ENCODE assay signal across 8 cellular contexts in the genomic region with DNA sequence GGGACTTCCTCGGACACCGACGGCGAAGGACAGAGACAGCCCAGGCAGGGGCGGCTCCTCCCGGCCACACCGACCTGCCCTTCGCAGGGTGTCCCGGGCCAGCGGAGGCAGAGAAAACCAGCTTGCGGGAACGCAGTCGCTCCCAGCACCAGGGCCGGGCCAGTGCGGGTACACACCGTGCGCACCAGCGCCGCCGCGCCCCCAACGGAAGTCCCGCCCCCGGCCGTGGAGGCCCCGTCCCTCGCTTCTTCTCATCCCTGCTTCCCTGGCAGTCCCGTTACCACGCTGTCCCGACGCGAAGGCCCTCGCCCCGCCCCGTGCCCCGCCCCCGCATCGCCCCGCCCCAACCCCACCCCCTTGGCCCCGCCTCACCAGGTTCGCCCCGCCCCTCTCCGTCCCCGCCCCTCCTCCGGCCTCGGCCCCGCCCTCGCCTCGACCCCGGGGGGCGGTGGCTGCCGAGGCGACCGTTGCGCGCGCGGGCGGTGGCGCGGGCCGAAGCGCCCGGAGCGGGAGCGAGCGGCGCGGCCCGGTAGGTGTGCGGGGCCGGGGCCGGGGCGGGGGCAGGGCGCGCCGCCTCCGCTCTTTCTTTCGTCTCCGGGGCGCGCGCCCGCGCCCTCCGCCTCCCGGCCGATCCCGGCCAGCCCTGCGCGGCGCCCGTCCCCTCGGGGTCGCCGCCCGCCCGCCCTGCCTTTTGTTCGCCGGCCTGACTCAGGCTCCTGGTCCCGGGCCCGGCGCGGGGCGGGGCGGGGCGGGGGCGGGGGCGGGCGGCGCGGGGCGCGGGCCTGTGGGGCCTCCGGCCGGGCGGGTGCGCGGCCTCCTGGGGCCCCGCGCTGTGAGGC. TPM values are rescaled to one million over a fixed set of nuclear protein-coding genes. Genes with fewer than 3 reads are reported as not detected.
DNase-seq lines count a peak whose midpoint lies in the region; ATAC-seq and TF ChIP-seq lines count a peak whose summit lies in the region.

A gene with protein sequence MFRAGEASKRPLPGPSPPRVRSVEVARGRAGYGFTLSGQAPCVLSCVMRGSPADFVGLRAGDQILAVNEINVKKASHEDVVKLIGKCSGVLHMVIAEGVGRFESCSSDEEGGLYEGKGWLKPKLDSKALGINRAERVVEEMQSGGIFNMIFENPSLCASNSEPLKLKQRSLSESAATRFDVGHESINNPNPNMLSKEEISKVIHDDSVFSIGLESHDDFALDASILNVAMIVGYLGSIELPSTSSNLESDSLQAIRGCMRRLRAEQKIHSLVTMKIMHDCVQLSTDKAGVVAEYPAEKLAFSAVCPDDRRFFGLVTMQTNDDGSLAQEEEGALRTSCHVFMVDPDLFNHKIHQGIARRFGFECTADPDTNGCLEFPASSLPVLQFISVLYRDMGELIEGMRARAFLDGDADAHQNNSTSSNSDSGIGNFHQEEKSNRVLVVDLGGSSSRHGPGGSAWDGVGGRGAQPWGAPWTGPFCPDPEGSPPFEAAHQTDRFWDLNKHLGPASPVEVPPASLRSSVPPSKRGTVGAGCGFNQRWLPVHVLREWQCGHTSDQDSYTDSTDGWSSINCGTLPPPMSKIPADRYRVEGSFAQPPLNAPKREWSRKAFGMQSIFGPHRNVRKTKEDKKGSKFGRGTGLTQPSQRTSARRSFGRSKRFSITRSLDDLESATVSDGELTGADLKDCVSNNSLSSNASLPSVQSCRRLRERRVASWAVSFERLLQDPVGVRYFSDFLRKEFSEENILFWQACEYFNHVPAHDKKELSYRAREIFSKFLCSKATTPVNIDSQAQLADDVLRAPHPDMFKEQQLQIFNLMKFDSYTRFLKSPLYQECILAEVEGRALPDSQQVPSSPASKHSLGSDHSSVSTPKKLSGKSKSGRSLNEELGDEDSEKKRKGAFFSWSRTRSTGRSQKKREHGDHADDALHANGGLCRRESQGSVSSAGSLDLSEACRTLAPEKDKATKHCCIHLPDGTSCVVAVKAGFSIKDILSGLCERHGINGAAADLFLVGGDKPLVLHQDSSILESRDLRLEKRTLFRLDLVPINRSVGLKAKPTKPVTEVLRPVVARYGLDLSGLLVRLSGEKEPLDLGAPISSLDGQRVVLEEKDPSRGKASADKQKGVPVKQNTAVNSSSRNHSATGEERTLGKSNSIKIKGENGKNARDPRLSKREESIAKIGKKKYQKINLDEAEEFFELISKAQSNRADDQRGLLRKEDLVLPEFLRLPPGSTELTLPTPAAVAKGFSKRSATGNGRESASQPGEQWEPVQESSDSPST (N-terminal part only) (plus strand): TSS at position 451 of the 839 bp plus-strand sequence. CDS start 23,150 bp downstream, outside the sequence.

- ATAC-seq in HG03280 (IDR thresholded peaks at IDR 0.05; ENCODE audit: unreplicated experiment), result peak; percentile 67

- H3K4me1 ChIP-seq in A673 (ENCODE audit: insufficient read depth, low read length, poor library complexity, severe bottlenecking), result peaks cover 16% of the 10 kb centered on the region

- BruUV-seq in A673 (replicated peaks; lab: Mats Ljungman, UMichigan), result no TSS peak

- H3K27me3 ChIP-seq in A673 (replicated peaks; ENCODE audit: insufficient read depth, low read depth, low read length, poor library complexity) (no peaks in the 10 kb centered on the region), layer of hippocampus (ENCODE audit: control insufficient read depth, insufficient read depth, low read length) (no peaks in the 10 kb centered on the region)

- intact Hi-C loops in A673 (cut with micrococcal nuclease; ENCODE audit: unreplicated experiment), result no loop called here

- H3K9me3 ChIP-seq in A673 (ENCODE audit: low read depth, low read length, poor library complexity, severe bottlenecking), result peaks cover 3% of the 10 kb centered on the region

- peak within 1 kb of the TSS; percentile 80 for H3K4me3 ChIP-seq in A673 (ENCODE audit: low read depth, low read length, poor library complexity, severe bottlenecking)

- in situ Hi-C loops in GM18951 (cut with MboI; ENCODE audit: low sequenced_read_pairs, unreplicated experiment), result no loop called here

- H3K27ac ChIP-seq in A673 (ENCODE audit: low read depth, low read length, poor library complexity, severe bottlenecking) (peak within 1 kb of the TSS; percentile 84), cingulate gyrus (ENCODE audit: low read depth, low read length) (peak within 1 kb of the TSS; percentile 87), layer of hippocampus (ENCODE audit: low read depth, low read length) (peak within 1 kb of the TSS; percentile 93)

- peak; percentile 96 for DNase-seq in A673 (ENCODE audit: low spot score)
- DNase-seq in NCI-H345 treated with DMSO at 0.1 percent for 48 hours (lab: John Stamatoyannopoulos, UW; ENCODE audit: unreplicated experiment), result peak; percentile 70
- DNase-seq in activated CD4-positive, alpha-beta T cell treated with anti-CD3 and anti-CD28 coated beads for 48 hours, result peak; percentile 92
- peak; percentile 58 to 76 for DNase-seq in stimulated activated CD4-positive, alpha-beta T cell treated with anti-CD3 and anti-CD28 coated beads, Interleukin-1b, Interleukin-23, amount 100 ng/mL, for 1 hour (ENCODE audit: low read depth in 2 of 2)

- TF ChIP-seq CTCF in A673 (conservative IDR thresholded peaks at IDR 0.05; ENCODE audit: low read depth, low read length), result no peak

- POLR2A ChIA-PET in A673 (lab: Charles Lee; ENCODE audit: low non-redundant PET), result no interaction called here

- H3K36me3 ChIP-seq in A673 (ENCODE audit: insufficient read depth, low read length, poor library complexity, severe bottlenecking), result peaks cover 4% of the 10 kb centered on the region

- peak; percentile 53 for TF ChIP-seq POLR2A in GM18951 (IDR thresholded peaks at IDR 0.05; ENCODE audit: extremely low read depth, insufficient read depth, insufficient read length)

- CTCF ChIA-PET in A673 (lab: Charles Lee), result no interaction called here

RNA-seq across cellular contexts. Expression of the gene that starts here (rescaled TPM):
- total RNA-seq in A673 (2021), result 53.9 and 56.7 TPM in 2 replicates

Comparison
In these comparisons a context has a peak if more than half of its experiments do, and no peak if none do; other contexts are left out.
1. Peak in every context shown above with its lines: DNase-seq, ATAC-seq, H3K4me3 ChIP-seq and H3K27ac ChIP-seq.